1 cellular context compared by ENCODE assay signal in the genomic region with DNA sequence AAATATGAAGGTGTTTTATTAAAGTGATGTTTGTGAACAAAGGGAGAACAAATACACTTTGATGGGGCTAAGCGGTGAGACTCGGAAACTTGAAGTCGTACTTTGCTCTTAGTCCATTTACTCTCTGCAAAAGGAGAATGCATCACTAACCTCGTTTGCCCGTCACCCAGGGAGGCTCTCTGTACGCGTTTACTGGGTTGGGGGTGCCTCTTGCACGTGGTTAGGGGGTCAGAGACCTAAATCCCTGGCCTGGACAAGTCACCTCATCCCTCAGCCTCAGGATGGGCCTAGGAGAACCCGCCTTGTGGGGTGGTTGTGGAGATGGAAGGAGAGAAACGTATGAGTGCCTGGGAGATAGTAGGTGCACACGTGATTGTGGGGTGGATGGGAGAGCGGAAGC.
TF ChIP-seq lines count a peak whose summit lies in the region.

No MANE protein-coding gene starts in this region.

TF ChIP-seq in IMR-90, 13 proteins besides CTCF, POLR2A, EP300 and RAD21:
- no peak for TF ChIP-seq RFX5 (IDR thresholded peaks at IDR 0.05; ENCODE audit: low read depth, low read length)
- no peak for TF ChIP-seq MXI1 (IDR thresholded peaks at IDR 0.05; ENCODE audit: borderline replicate concordance, low read depth, low read length)
- TF ChIP-seq MAZ (IDR thresholded peaks at IDR 0.05; ENCODE audit: borderline replicate concordance, low read depth, low read length), result no peak
- TF ChIP-seq SMC3 (IDR thresholded peaks at IDR 0.05; ENCODE audit: low read depth, low read length), result no peak
- TF ChIP-seq MAFK (IDR thresholded peaks at IDR 0.05; ENCODE audit: low read depth, low read length), result no peak
- TF ChIP-seq RCOR1 (IDR thresholded peaks at IDR 0.05; ENCODE audit: insufficient replicate concordance, low read length), result no peak
- TF ChIP-seq, protein P1, sequence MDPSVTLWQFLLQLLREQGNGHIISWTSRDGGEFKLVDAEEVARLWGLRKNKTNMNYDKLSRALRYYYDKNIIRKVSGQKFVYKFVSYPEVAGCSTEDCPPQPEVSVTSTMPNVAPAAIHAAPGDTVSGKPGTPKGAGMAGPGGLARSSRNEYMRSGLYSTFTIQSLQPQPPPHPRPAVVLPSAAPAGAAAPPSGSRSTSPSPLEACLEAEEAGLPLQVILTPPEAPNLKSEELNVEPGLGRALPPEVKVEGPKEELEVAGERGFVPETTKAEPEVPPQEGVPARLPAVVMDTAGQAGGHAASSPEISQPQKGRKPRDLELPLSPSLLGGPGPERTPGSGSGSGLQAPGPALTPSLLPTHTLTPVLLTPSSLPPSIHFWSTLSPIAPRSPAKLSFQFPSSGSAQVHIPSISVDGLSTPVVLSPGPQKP (IDR thresholded peaks at IDR 0.05; ENCODE audit: borderline replicate concordance, low read depth, low read length), result no peak
- no peak for TF ChIP-seq CHD1 (IDR thresholded peaks at IDR 0.05; ENCODE audit: low read depth, low read length)
- TF ChIP-seq BHLHE40 (IDR thresholded peaks at IDR 0.05; ENCODE audit: low read depth, low read length), result no peak
- no peak for TF ChIP-seq FOS (IDR thresholded peaks at IDR 0.05; ENCODE audit: low read depth, low read length)
- TF ChIP-seq NFE2L2 (IDR thresholded peaks at IDR 0.05; ENCODE audit: low read depth, low read length), result no peak
- TF ChIP-seq, protein P2, sequence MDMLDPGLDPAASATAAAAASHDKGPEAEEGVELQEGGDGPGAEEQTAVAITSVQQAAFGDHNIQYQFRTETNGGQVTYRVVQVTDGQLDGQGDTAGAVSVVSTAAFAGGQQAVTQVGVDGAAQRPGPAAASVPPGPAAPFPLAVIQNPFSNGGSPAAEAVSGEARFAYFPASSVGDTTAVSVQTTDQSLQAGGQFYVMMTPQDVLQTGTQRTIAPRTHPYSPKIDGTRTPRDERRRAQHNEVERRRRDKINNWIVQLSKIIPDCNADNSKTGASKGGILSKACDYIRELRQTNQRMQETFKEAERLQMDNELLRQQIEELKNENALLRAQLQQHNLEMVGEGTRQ (IDR thresholded peaks at IDR 0.05; ENCODE audit: low read depth, low read length), result no peak
- no peak for TF ChIP-seq CEBPB (IDR thresholded peaks at IDR 0.05; ENCODE audit: low read depth, low read length)
TF ChIP-seq in IMR-90: peak in this region for 0.
